In genomic region chr1:224503161-224504118, GRCh38 we compare ENCODE assay signal across 1 cellular context.
TF ChIP-seq lines count a peak whose summit lies in the region.

No MANE protein-coding gene starts in this region.

TF ChIP-seq in K562, 482 proteins besides CTCF, POLR2A, EP300 and RAD21 (continued from another document and continues in another):
- TF ChIP-seq STAG1 (CRISPR knock-in tag; IDR thresholded peaks at IDR 0.05; ENCODE audit: borderline replicate concordance) (no peak), ZNF79 (CRISPR knock-in tag; IDR thresholded peaks at IDR 0.05; ENCODE audit: low read depth) (peak; percentile 74), GTF2A2 (tag; IDR thresholded peaks at IDR 0.05) (no peak), ARID1B (IDR thresholded peaks at IDR 0.05) (peak; percentile 99), E2F5 (CRISPR knock-in tag; IDR thresholded peaks at IDR 0.05) (no peak), ZNF764 (CRISPR knock-in tag; IDR thresholded peaks at IDR 0.05; ENCODE audit: low read depth) (no peak), ZNF41 (CRISPR knock-in tag; conservative IDR thresholded peaks at IDR 0.05) (peak; percentile 80; the same call in 1 of the 2 replicates), SMARCB1 (IDR thresholded peaks at IDR 0.05; ENCODE audit: insufficient read length, low read depth) (no peak), PRPF4 (IDR thresholded peaks at IDR 0.05; ENCODE audit: insufficient read depth, low read depth, low read length, poor library complexity, severe bottlenecking) (no peak), BRCA1 (IDR thresholded peaks at IDR 0.05) (no peak), BRCA1 (CRISPR knock-in tag; IDR thresholded peaks at IDR 0.05) (no peak), SP2 (IDR thresholded peaks at IDR 0.05; ENCODE audit: extremely low read depth, low read depth, low read length, poor library complexity, severe bottlenecking) (no peak), CTBP1 (IDR thresholded peaks at IDR 0.05; ENCODE audit: borderline replicate concordance) (peak; percentile 99), FOXO4 (CRISPR knock-in tag; IDR thresholded peaks at IDR 0.05) (peak; percentile 76; the same call in 1 of the 2 replicates), ZNF707 (CRISPR knock-in tag; conservative IDR thresholded peaks at IDR 0.05) (0 out of 2 replicates have a peak, but pooled peaks have one; percentile 17), TOE1 (IDR thresholded peaks at IDR 0.05; ENCODE audit: borderline replicate concordance) (peak; percentile 90), TOE1 (CRISPR knock-in tag; IDR thresholded peaks at IDR 0.05; ENCODE audit: borderline replicate concordance, low read depth) (no peak), RFX7 (CRISPR knock-in tag; IDR thresholded peaks at IDR 0.05) (0 out of 2 replicates have a peak, but pooled peaks have one; percentile 10), NR2F6 (CRISPR knock-in tag; IDR thresholded peaks at IDR 0.05) (no peak), MAFF (IDR thresholded peaks at IDR 0.05; ENCODE audit: low read length) (no peak), BHLHE40 (IDR thresholded peaks at IDR 0.05; ENCODE audit: low read length) (peak; percentile 99), RREB1 (CRISPR knock-in tag; IDR thresholded peaks at IDR 0.05) (peak; percentile 89; the same call in 1 of the 2 replicates), EZH2 (IDR thresholded peaks at IDR 0.05; ENCODE audit: borderline replicate concordance, low read depth, low read length) (peak; percentile 83; the same call in 1 of the 2 replicates), MCM2 (IDR thresholded peaks at IDR 0.05; ENCODE audit: low read depth) (no peak), ZNF121 (CRISPR knock-in tag; conservative IDR thresholded peaks at IDR 0.05) (no peak), SMAD2 (IDR thresholded peaks at IDR 0.05; ENCODE audit: low read depth, low read length) (no peak), HDAC8 (tag; IDR thresholded peaks at IDR 0.05) (no peak), ZFP1 (CRISPR knock-in tag; IDR thresholded peaks at IDR 0.05) (no peak), ZNF584 (CRISPR knock-in tag; IDR thresholded peaks at IDR 0.05; ENCODE audit: low read depth) (peak; percentile 97), ILK (tag; IDR thresholded peaks at IDR 0.05; ENCODE audit: borderline replicate concordance, low read depth) (no peak), BRF2 (IDR thresholded peaks at IDR 0.05; ENCODE audit: borderline replicate concordance, insufficient read depth, insufficient read length) (no peak), ZKSCAN1 (IDR thresholded peaks at IDR 0.05; ENCODE audit: low read depth, low read length) (peak; percentile 87), GATAD2A (IDR thresholded peaks at IDR 0.05) (peak; percentile 92; the same call in 1 of the 2 replicates), ZC3H8 (IDR thresholded peaks at IDR 0.05) (peak; percentile 24; the same call in 1 of the 2 replicates), HSF4 (CRISPR knock-in tag; IDR thresholded peaks at IDR 0.05; ENCODE audit: borderline replicate concordance) (no peak), ZNF507 (tag; conservative IDR thresholded peaks at IDR 0.05) (no peak), ZNF224 (CRISPR knock-in tag; IDR thresholded peaks at IDR 0.05) (no peak), ETV5 (CRISPR knock-in tag; IDR thresholded peaks at IDR 0.05; ENCODE audit: low read depth) (peak; percentile 78; the same call in 1 of the 2 replicates), SMARCA5 (IDR thresholded peaks at IDR 0.05) (peak; percentile 74), FOSL1 (tag; conservative IDR thresholded peaks at IDR 0.05) (peak; percentile 83), PHB2 (IDR thresholded peaks at IDR 0.05; ENCODE audit: low read depth) (peak; percentile 95), HBP1 (CRISPR knock-in tag; IDR thresholded peaks at IDR 0.05) (no peak; the same call in none of the 2 replicates)
- TF ChIP-seq, protein P1, sequence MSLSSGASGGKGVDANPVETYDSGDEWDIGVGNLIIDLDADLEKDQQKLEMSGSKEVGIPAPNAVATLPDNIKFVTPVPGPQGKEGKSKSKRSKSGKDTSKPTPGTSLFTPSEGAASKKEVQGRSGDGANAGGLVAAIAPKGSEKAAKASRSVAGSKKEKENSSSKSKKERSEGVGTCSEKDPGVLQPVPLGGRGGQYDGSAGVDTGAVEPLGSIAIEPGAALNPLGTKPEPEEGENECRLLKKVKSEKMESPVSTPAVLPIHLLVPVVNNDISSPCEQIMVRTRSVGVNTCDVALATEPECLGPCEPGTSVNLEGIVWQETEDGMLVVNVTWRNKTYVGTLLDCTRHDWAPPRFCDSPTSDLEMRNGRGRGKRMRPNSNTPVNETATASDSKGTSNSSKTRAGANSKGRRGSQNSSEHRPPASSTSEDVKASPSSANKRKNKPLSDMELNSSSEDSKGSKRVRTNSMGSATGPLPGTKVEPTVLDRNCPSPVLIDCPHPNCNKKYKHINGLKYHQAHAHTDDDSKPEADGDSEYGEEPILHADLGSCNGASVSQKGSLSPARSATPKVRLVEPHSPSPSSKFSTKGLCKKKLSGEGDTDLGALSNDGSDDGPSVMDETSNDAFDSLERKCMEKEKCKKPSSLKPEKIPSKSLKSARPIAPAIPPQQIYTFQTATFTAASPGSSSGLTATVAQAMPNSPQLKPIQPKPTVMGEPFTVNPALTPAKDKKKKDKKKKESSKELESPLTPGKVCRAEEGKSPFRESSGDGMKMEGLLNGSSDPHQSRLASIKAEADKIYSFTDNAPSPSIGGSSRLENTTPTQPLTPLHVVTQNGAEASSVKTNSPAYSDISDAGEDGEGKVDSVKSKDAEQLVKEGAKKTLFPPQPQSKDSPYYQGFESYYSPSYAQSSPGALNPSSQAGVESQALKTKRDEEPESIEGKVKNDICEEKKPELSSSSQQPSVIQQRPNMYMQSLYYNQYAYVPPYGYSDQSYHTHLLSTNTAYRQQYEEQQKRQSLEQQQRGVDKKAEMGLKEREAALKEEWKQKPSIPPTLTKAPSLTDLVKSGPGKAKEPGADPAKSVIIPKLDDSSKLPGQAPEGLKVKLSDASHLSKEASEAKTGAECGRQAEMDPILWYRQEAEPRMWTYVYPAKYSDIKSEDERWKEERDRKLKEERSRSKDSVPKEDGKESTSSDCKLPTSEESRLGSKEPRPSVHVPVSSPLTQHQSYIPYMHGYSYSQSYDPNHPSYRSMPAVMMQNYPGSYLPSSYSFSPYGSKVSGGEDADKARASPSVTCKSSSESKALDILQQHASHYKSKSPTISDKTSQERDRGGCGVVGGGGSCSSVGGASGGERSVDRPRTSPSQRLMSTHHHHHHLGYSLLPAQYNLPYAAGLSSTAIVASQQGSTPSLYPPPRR (CRISPR knock-in tag; IDR thresholded peaks at IDR 0.05; ENCODE audit: borderline replicate concordance) = peak; percentile 90; the same call in 1 of the 2 replicates
- TF ChIP-seq, protein P2, sequence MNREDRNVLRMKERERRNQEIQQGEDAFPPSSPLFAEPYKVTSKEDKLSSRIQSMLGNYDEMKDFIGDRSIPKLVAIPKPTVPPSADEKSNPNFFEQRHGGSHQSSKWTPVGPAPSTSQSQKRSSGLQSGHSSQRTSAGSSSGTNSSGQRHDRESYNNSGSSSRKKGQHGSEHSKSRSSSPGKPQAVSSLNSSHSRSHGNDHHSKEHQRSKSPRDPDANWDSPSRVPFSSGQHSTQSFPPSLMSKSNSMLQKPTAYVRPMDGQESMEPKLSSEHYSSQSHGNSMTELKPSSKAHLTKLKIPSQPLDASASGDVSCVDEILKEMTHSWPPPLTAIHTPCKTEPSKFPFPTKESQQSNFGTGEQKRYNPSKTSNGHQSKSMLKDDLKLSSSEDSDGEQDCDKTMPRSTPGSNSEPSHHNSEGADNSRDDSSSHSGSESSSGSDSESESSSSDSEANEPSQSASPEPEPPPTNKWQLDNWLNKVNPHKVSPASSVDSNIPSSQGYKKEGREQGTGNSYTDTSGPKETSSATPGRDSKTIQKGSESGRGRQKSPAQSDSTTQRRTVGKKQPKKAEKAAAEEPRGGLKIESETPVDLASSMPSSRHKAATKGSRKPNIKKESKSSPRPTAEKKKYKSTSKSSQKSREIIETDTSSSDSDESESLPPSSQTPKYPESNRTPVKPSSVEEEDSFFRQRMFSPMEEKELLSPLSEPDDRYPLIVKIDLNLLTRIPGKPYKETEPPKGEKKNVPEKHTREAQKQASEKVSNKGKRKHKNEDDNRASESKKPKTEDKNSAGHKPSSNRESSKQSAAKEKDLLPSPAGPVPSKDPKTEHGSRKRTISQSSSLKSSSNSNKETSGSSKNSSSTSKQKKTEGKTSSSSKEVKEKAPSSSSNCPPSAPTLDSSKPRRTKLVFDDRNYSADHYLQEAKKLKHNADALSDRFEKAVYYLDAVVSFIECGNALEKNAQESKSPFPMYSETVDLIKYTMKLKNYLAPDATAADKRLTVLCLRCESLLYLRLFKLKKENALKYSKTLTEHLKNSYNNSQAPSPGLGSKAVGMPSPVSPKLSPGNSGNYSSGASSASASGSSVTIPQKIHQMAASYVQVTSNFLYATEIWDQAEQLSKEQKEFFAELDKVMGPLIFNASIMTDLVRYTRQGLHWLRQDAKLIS (CRISPR knock-in tag; IDR thresholded peaks at IDR 0.05) = peak; percentile 96
